15 cellular contexts compared by ENCODE assay signal in the genomic region with DNA sequence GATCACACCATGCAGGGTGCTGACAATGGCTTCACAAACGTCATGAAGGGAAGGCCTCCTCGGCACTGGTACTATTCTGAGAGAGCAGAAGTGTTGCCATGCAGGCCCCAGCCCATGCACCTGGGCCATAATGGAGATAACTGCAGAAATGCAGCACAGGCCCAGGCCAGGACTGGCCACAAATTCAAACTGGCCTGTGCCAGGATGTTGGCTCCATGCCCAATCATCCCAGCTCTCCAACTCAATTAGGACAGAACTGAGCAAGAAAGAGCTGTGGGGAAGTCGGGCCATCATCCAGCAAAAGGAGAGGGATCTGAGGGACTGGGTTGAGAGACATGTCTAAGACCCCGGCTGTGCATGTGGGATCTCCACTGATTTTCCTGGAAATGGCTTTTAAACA. TPM values are rescaled to one million over a fixed set of nuclear protein-coding genes. Genes with fewer than 3 reads are reported as not detected.
DNase-seq lines count a peak whose midpoint lies in the region; ATAC-seq and TF ChIP-seq lines count a peak whose summit lies in the region.
"Had no signal": no experiment of that assay in that cellular context is flagged by ENCODE, and none has a peak within 500 bp of the region (broad histone marks: within the 10 kb centered on the region; RNA-seq: fewer than 3 reads in every experiment).

No MANE protein-coding gene starts in this region.

- peaks cover 13% of the 10 kb centered on the region for H3K9me3 Mint-ChIP-seq in osteocyte (ENCODE audit: unreplicated experiment)
- peaks cover 10% of the 10 kb centered on the region for H3K9me3 Mint-ChIP-seq in activated T-cell treated with anti-CD3 and anti-CD28 coated beads, Interleukin-2, amount 50 U/mL, for 24 hours

- no peak for TF ChIP-seq CTCF in right atrium auricular region (IDR thresholded peaks at IDR 0.05)
- no peak for TF ChIP-seq CTCF in osteocyte (IDR thresholded peaks at IDR 0.05)

- no peak overlapping the region for H3K27ac ChIP-seq in right atrium auricular region
- H3K27ac ChIP-seq: BLaER1, C4-2B had no signal

- H3K36me3 ChIP-seq in right atrium auricular region: no peaks in the 10 kb centered on the region
- H3K36me3 ChIP-seq: BLaER1 had no signal

- H3K4me1 ChIP-seq in right atrium auricular region: no peaks in the 10 kb centered on the region
- H3K4me1 ChIP-seq: BLaER1 had no signal

- DNase-seq in left cardiac atrium (no peak), right atrium auricular region (ENCODE audit: low spot score) (no peak), cerebellar cortex (ENCODE audit: low spot score) (peak; percentile 32), osteocyte (ENCODE audit: extremely low spot score, unreplicated experiment) (peak; percentile 80)
- no peak for DNase-seq in activated T-cell treated with anti-CD3 and anti-CD28 coated beads, Interleukin-2, amount 50 U/mL, for 24 hours
- DNase-seq in NK-92 treated with Interleukin-12 subunit alpha and Interleukin-12 subunit beta, amount 100 ng/mL, for 24 hours (lab: John Stamatoyannopoulos, UW): no peak
- DNase-seq: CD4-positive, CD25-positive, alpha-beta regulatory T cell; CD8-positive, alpha-beta memory T cell; DMS 273 treated with DMSO at 0.1 percent for 48 hours; DMS79; GOT3; HCEC 1CT had no signal

- no peaks in the 10 kb centered on the region for H3K27me3 ChIP-seq in right atrium auricular region
- H3K27me3 ChIP-seq: BLaER1 had no signal

- H3K36me3 Mint-ChIP-seq in osteocyte (ENCODE audit: unreplicated experiment): no peaks in the 10 kb centered on the region
- H3K36me3 Mint-ChIP-seq in activated T-cell treated with anti-CD3 and anti-CD28 coated beads, Interleukin-2, amount 50 U/mL, for 24 hours (ENCODE audit: low read depth): no peaks in the 10 kb centered on the region
- H3K36me3 Mint-ChIP-seq: CD4-positive, CD25-positive, alpha-beta regulatory T cell; CD8-positive, alpha-beta memory T cell had no signal

- H3K27ac Mint-ChIP-seq in osteocyte (ENCODE audit: unreplicated experiment): no peak overlapping the region
- no peak overlapping the region for H3K27ac Mint-ChIP-seq in activated T-cell treated with anti-CD3 and anti-CD28 coated beads, Interleukin-2, amount 50 U/mL, for 24 hours
- H3K27ac Mint-ChIP-seq: CD4-positive, CD25-positive, alpha-beta regulatory T cell; CD8-positive, alpha-beta memory T cell had no signal

- no peak overlapping the region for H3K4me3 ChIP-seq in right atrium auricular region
- H3K4me3 ChIP-seq: BLaER1 had no signal

- no peak overlapping the region for H3K4me3 Mint-ChIP-seq in osteocyte (ENCODE audit: unreplicated experiment)
- H3K4me3 Mint-ChIP-seq in activated T-cell treated with anti-CD3 and anti-CD28 coated beads, Interleukin-2, amount 50 U/mL, for 24 hours: no peak overlapping the region
- H3K4me3 Mint-ChIP-seq: CD4-positive, CD25-positive, alpha-beta regulatory T cell; CD8-positive, alpha-beta memory T cell had no signal

- peak; percentile 12 to 41 for ATAC-seq in left cardiac atrium
- ATAC-seq in esophagus mucosa: no peak

- no peaks in the 10 kb centered on the region for H3K4me1 Mint-ChIP-seq in osteocyte (ENCODE audit: unreplicated experiment)
- H3K4me1 Mint-ChIP-seq in activated T-cell treated with anti-CD3 and anti-CD28 coated beads, Interleukin-2, amount 50 U/mL, for 24 hours (ENCODE audit: low read depth): no peaks in the 10 kb centered on the region
- H3K4me1 Mint-ChIP-seq: CD4-positive, CD25-positive, alpha-beta regulatory T cell; CD8-positive, alpha-beta memory T cell had no signal

- H3K27me3 Mint-ChIP-seq in osteocyte (ENCODE audit: unreplicated experiment): peaks cover 10% of the 10 kb centered on the region
- peaks cover 3% of the 10 kb centered on the region for H3K27me3 Mint-ChIP-seq in activated T-cell treated with anti-CD3 and anti-CD28 coated beads, Interleukin-2, amount 50 U/mL, for 24 hours

- H3K9me3 ChIP-seq in right atrium auricular region: peaks cover 0 to 4% of the 10 kb centered on the region in 2 donors

- intact Hi-C loops in left cardiac atrium (cut with DNase I): no loop called here

RNA-seq across cellular contexts. Expression of a gene that starts 48.9 kb away (rescaled TPM):
- 10 to 100 TPM; 16.7 to 28.4 TPM for total RNA-seq in left cardiac atrium
- total RNA-seq in right atrium auricular region: 10 to 100 TPM; 21.7 to 38.1 TPM
- total RNA-seq in osteocyte: 0.40 and 0.94 TPM in 2 replicates
- total RNA-seq in esophagus mucosa: 0.08 TPM
- total RNA-seq: CD4-positive, CD25-positive, alpha-beta regulatory T cell; CD8-positive, alpha-beta memory T cell had no signal

Comparison
In these comparisons a context has a peak if more than half of its experiments do, and no peak if none do; other contexts are left out.
1. DNase-seq: peak in cerebellar cortex (single experiment) and osteocyte (single experiment); none in left cardiac atrium (single experiment), right atrium auricular region (single experiment), activated T-cell treated with anti-CD3 and anti-CD28 coated beads, Interleukin-2, amount 50 U/mL, for 24 hours (single experiment) and NK-92 treated with Interleukin-12 subunit alpha and Interleukin-12 subunit beta, amount 100 ng/mL, for 24 hours (single experiment).